Comparison of ENCODE assay signal across 11 cellular contexts in genomic region chr20:52783769-52784168, GRCh38.
DNase-seq lines count a peak whose midpoint lies in the region; ATAC-seq and TF ChIP-seq lines count a peak whose summit lies in the region.
"Had no signal": no experiment of that assay in that cellular context is flagged by ENCODE, and none has a peak within 500 bp of the region (broad histone marks: within the 10 kb centered on the region; RNA-seq: fewer than 3 reads in every experiment).

No MANE protein-coding gene starts in this region.

- H3K27ac Mint-ChIP-seq in MCF 10A (ENCODE audit: low read depth, unreplicated experiment) (no peak overlapping the region), glutamatergic neuron (ENCODE audit: unreplicated experiment) (no peak overlapping the region), immature natural killer cell (no peak overlapping the region)
- H3K27ac Mint-ChIP-seq: activated B cell treated with CpG ODN at 0.5 μM for 24 hours, nephron had no signal

- CTCF ChIA-PET in MCF 10A (lab: Yijun Ruan, JAX), result no interaction called here

- H3K27me3 ChIP-seq in breast epithelium, result no peaks in the 10 kb centered on the region
- H3K27me3 ChIP-seq in upper lobe of right lung, result no peaks in the 10 kb centered on the region

- intact Hi-C loops in MCF 10A (cut with micrococcal nuclease) (no loop called here), breast epithelium (cut with DNase I; ENCODE audit: low total_unique reads) (no loop called here), upper lobe of right lung (cut with DNase I) (no loop called here)

- H3K4me3 Mint-ChIP-seq in MCF 10A (ENCODE audit: unreplicated experiment), result no peak overlapping the region
- H3K4me3 Mint-ChIP-seq in glutamatergic neuron (ENCODE audit: unreplicated experiment), result no peak overlapping the region
- no peak overlapping the region for H3K4me3 Mint-ChIP-seq in immature natural killer cell
- H3K4me3 Mint-ChIP-seq: activated B cell treated with CpG ODN at 0.5 μM for 24 hours, nephron had no signal

- peak; percentile 21 for TF ChIP-seq CTCF in MCF 10A (IDR thresholded peaks at IDR 0.05; ENCODE audit: unreplicated experiment)
- no peak for TF ChIP-seq CTCF in breast epithelium (IDR thresholded peaks at IDR 0.05)
- TF ChIP-seq CTCF in glutamatergic neuron (IDR thresholded peaks at IDR 0.05; ENCODE audit: partially characterized antibody, unreplicated experiment), result peak; percentile 63
- peak; percentile 25 for TF ChIP-seq CTCF in upper lobe of right lung (IDR thresholded peaks at IDR 0.05)

- TF ChIP-seq POLR2A in breast epithelium (IDR thresholded peaks at IDR 0.05), result no peak

- H3K36me3 ChIP-seq in breast epithelium, result no peaks in the 10 kb centered on the region
- H3K36me3 ChIP-seq in upper lobe of right lung, result no peaks in the 10 kb centered on the region

- H3K27ac ChIP-seq in breast epithelium (no peak overlapping the region), upper lobe of right lung (no peak overlapping the region)

- peak; percentile 31 for DNase-seq in MCF 10A (ENCODE audit: unreplicated experiment)
- DNase-seq in breast epithelium (ENCODE audit: low spot score in 2 of 2), result no peak
- peak; percentile 7 for DNase-seq in RPMI8226
- DNase-seq in glutamatergic neuron, result peak; percentile 43
- no peak for DNase-seq in upper lobe of right lung
- DNase-seq in immature natural killer cell, result no peak
- DNase-seq in GM03348 (ENCODE audit: low spot score), result no peak
- DNase-seq: activated B cell treated with CpG ODN at 0.5 μM for 24 hours, NCI-H1436 had no signal

- H3K9me3 ChIP-seq in breast epithelium (no peaks in the 10 kb centered on the region), upper lobe of right lung (no peaks in the 10 kb centered on the region)

- BruUV-seq in MCF 10A (replicated peaks; lab: Mats Ljungman, UMichigan), result no TSS peak

- H3K4me3 ChIP-seq in breast epithelium (no peak overlapping the region), upper lobe of right lung (no peak overlapping the region)

- no peaks in the 10 kb centered on the region for H3K9me3 Mint-ChIP-seq in MCF 10A (ENCODE audit: unreplicated experiment)
- H3K9me3 Mint-ChIP-seq in glutamatergic neuron (ENCODE audit: unreplicated experiment), result no peaks in the 10 kb centered on the region
- peaks cover 0 to 2% (median 0%) of the 10 kb centered on the region in 6 donors for H3K9me3 Mint-ChIP-seq in immature natural killer cell
- H3K9me3 Mint-ChIP-seq: activated B cell treated with CpG ODN at 0.5 μM for 24 hours, nephron had no signal

- ATAC-seq in upper lobe of right lung, result no peak
- no peak for ATAC-seq in GM18867 (IDR thresholded peaks at IDR 0.05; ENCODE audit: unreplicated experiment)

- H3K36me3 Mint-ChIP-seq in MCF 10A (ENCODE audit: insufficient read depth, unreplicated experiment), result no peaks in the 10 kb centered on the region
- no peaks in the 10 kb centered on the region for H3K36me3 Mint-ChIP-seq in glutamatergic neuron (ENCODE audit: unreplicated experiment)
- no peaks in the 10 kb centered on the region for H3K36me3 Mint-ChIP-seq in immature natural killer cell

- no peaks in the 10 kb centered on the region for H3K27me3 Mint-ChIP-seq in MCF 10A (ENCODE audit: insufficient read depth, unreplicated experiment)
- peaks cover 2% of the 10 kb centered on the region for H3K27me3 Mint-ChIP-seq in glutamatergic neuron (ENCODE audit: unreplicated experiment)
- peaks cover 0 to 9% (median 0%) of the 10 kb centered on the region in 3 donors for H3K27me3 Mint-ChIP-seq in immature natural killer cell (ENCODE audit: low read depth in 3 of 3)

- no peaks in the 10 kb centered on the region for H3K4me1 ChIP-seq in breast epithelium
- H3K4me1 ChIP-seq in upper lobe of right lung, result no peaks in the 10 kb centered on the region

- POLR2A ChIA-PET in MCF 10A (lab: Yijun Ruan, JAX), result no interaction called here

- H3K4me1 Mint-ChIP-seq in MCF 10A (ENCODE audit: insufficient read depth, unreplicated experiment) (peaks cover 10% of the 10 kb centered on the region), glutamatergic neuron (ENCODE audit: low read depth, unreplicated experiment) (no peaks in the 10 kb centered on the region), immature natural killer cell (no peaks in the 10 kb centered on the region)
- H3K4me1 Mint-ChIP-seq: activated B cell treated with CpG ODN at 0.5 μM for 24 hours, nephron had no signal

Comparison
In these comparisons a context has a peak if more than half of its experiments do, and no peak if none do; other contexts are left out.
1. DNase-seq: peak in MCF 10A (single experiment), RPMI8226 (single experiment) and glutamatergic neuron (single experiment); none in breast epithelium (0 of 2), upper lobe of right lung (single experiment), immature natural killer cell (0 of 3) and GM03348 (single experiment).
2. CTCF ChIP-seq: peak in MCF 10A (single experiment), glutamatergic neuron (single experiment) and upper lobe of right lung (single experiment); none in breast epithelium (0 of 3).